Comparison of ENCODE assay signal across 8 cellular contexts in genomic region chr12:106248177-106248848, GRCh38. TPM values are rescaled to one million over a fixed set of nuclear protein-coding genes. Genes with fewer than 3 reads are reported as not detected.
A peak's percentile ranks its signal among the peaks of the same experiment; 100 is the strongest.
DNase-seq lines count a peak whose midpoint lies in the region; ATAC-seq and TF ChIP-seq lines count a peak whose summit lies in the region.

No MANE protein-coding gene starts in this region.

- H3K9me3 Mint-ChIP-seq in activated T-helper 17 cell treated with anti-CD3 and anti-CD28 coated beads, Interleukin-2, amount 50 U/mL, for 72 hours = no peaks in the 10 kb centered on the region
- no peaks in the 10 kb centered on the region for H3K9me3 Mint-ChIP-seq in naive B cell
- no peaks in the 10 kb centered on the region for H3K9me3 Mint-ChIP-seq in type B pancreatic cell

- peaks cover 10% of the 10 kb centered on the region for H3K4me1 Mint-ChIP-seq in activated T-helper 17 cell treated with anti-CD3 and anti-CD28 coated beads, Interleukin-2, amount 50 U/mL, for 72 hours
- peaks cover 16 to 29% (median 16%) of the 10 kb centered on the region in 3 donors for H3K4me1 Mint-ChIP-seq in naive B cell
- H3K4me1 Mint-ChIP-seq in type B pancreatic cell (ENCODE audit: unreplicated experiment) = peaks cover 27% of the 10 kb centered on the region

- no peaks in the 10 kb centered on the region for H3K27me3 Mint-ChIP-seq in activated T-helper 17 cell treated with anti-CD3 and anti-CD28 coated beads, Interleukin-2, amount 50 U/mL, for 72 hours
- H3K27me3 Mint-ChIP-seq in naive B cell (peaks cover 8 to 16% (median 15%) of the 10 kb centered on the region in 3 donors), type B pancreatic cell (no peaks in the 10 kb centered on the region)

- peak overlapping the region; percentile 65 for H3K4me3 Mint-ChIP-seq in activated T-helper 17 cell treated with anti-CD3 and anti-CD28 coated beads, Interleukin-2, amount 50 U/mL, for 72 hours
- H3K4me3 Mint-ChIP-seq in naive B cell = peak overlapping the region; percentile 28 to 97 (median 88)
- H3K4me3 Mint-ChIP-seq in type B pancreatic cell = peak overlapping the region; percentile 87

- peak overlapping the region; percentile 85 for H3K4me3 ChIP-seq in fibroblast of pulmonary artery (replicated peaks; ENCODE audit: low read depth, low read length)

- DNase-seq in EL (peak; percentile 85), fibroblast of pulmonary artery (ENCODE audit: low read depth) (peak; percentile 85), naive B cell (peak; percentile 24), type B pancreatic cell (ENCODE audit: extremely low spot score, unreplicated experiment) (peak; percentile 85)

- TF ChIP-seq CTCF in fibroblast of pulmonary artery (IDR thresholded peaks at IDR 0.05; ENCODE audit: low read length, missing control alignments) = no peak
- no peak for TF ChIP-seq CTCF in type B pancreatic cell (conservative IDR thresholded peaks at IDR 0.05)

- ATAC-seq in GM21423 (IDR thresholded peaks at IDR 0.05; ENCODE audit: unreplicated experiment) (peak; percentile 14), naive B cell (ENCODE audit: low read depth in 2 of 2) (peak; percentile 15 to 21), GM18520 (IDR thresholded peaks at IDR 0.05; ENCODE audit: unreplicated experiment) (no peak)
- peak; percentile 22 for ATAC-seq in activated T-helper 17 cell treated with anti-CD3 and anti-CD28 coated beads, Interleukin-2, amount 50 U/mL, for 72 hours (replicated peaks)

- H3K27ac Mint-ChIP-seq in activated T-helper 17 cell treated with anti-CD3 and anti-CD28 coated beads, Interleukin-2, amount 50 U/mL, for 72 hours = peak overlapping the region; percentile 33
- H3K27ac Mint-ChIP-seq in naive B cell (peak overlapping the region; percentile 13 to 94 (median 86)), type B pancreatic cell (peak overlapping the region; percentile 5)

- H3K36me3 Mint-ChIP-seq in activated T-helper 17 cell treated with anti-CD3 and anti-CD28 coated beads, Interleukin-2, amount 50 U/mL, for 72 hours (ENCODE audit: low read depth) = no peaks in the 10 kb centered on the region
- H3K36me3 Mint-ChIP-seq in naive B cell (no peaks in the 10 kb centered on the region), type B pancreatic cell (peaks cover 11% of the 10 kb centered on the region)

- no peak for TF ChIP-seq RAD21 in Ishikawa (IDR thresholded peaks at IDR 0.05; ENCODE audit: low read depth)

- no peak for TF ChIP-seq EP300 in Ishikawa (IDR thresholded peaks at IDR 0.05; ENCODE audit: borderline replicate concordance)

TF ChIP-seq in Ishikawa, 13 proteins besides CTCF, POLR2A, EP300 and RAD21:
- TF ChIP-seq, protein P1, sequence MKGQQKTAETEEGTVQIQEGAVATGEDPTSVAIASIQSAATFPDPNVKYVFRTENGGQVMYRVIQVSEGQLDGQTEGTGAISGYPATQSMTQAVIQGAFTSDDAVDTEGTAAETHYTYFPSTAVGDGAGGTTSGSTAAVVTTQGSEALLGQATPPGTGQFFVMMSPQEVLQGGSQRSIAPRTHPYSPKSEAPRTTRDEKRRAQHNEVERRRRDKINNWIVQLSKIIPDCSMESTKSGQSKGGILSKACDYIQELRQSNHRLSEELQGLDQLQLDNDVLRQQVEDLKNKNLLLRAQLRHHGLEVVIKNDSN (IDR thresholded peaks at IDR 0.05) = no peak
- TF ChIP-seq ZBTB7A (IDR thresholded peaks at IDR 0.05; ENCODE audit: low read depth) (peak; percentile 97), YY1 (IDR thresholded peaks at IDR 0.05; ENCODE audit: low read depth) (0 out of 2 replicates have a peak, but pooled peaks have one; percentile 19)

RNA-seq across cellular contexts. Expression of gene CKAP4, which starts 0.5 kb away (rescaled TPM):
- 1 to 10 TPM; 3.6 to 3.8 TPM for total RNA-seq in activated T-helper 17 cell treated with anti-CD3 and anti-CD28 coated beads, Interleukin-2, amount 50 U/mL, for 72 hours
- polyA plus RNA-seq in naive B cell (ENCODE audit: low read depth in 6 of 6) = 10 to 100 TPM in 1 of 6 donors, 1 to 10 TPM in 5; 3.1 to 11.1 (median 3.7) TPM
- total RNA-seq in type B pancreatic cell (ENCODE audit: low replicate concordance) = 90.5 and 95.9 TPM in 2 replicates

RNA-seq across cellular contexts. Expression of gene TCP11L2, which starts 54.2 kb away (rescaled TPM):
- 10 to 100 TPM in 1 of 2 donors, 1 to 10 TPM in 1; 9.6 to 22.4 TPM for total RNA-seq in activated T-helper 17 cell treated with anti-CD3 and anti-CD28 coated beads, Interleukin-2, amount 50 U/mL, for 72 hours
- 10 to 100 TPM; 17.0 to 56.4 (median 47.6) TPM for polyA plus RNA-seq in naive B cell (ENCODE audit: low read depth in 6 of 6)
- 12.3 and 21.8 TPM in 2 replicates for total RNA-seq in type B pancreatic cell (ENCODE audit: low replicate concordance)

Comparison
In these comparisons a context has a peak if more than half of its experiments do, and no peak if none do; other contexts are left out.
1. DNase-seq: peak in every context shown above with its lines; median percentile 85 in EL; 85 in fibroblast of pulmonary artery; 85 in type B pancreatic cell; 24 in naive B cell.
2. H3K27ac Mint-ChIP-seq: peak in every context shown above with its lines; median percentile 86 in naive B cell; 33 in activated T-helper 17 cell treated with anti-CD3 and anti-CD28 coated beads, Interleukin-2, amount 50 U/mL, for 72 hours; 5 in type B pancreatic cell.
3. RNA of gene CKAP4, which starts 0.5 kb away (total RNA-seq): 90.5 to 95.9 TPM in type B pancreatic cell; 3.6 to 3.8 TPM in activated T-helper 17 cell treated with anti-CD3 and anti-CD28 coated beads, Interleukin-2, amount 50 U/mL, for 72 hours; every median in the first group is over 10 times any median in the second.
4. Peak in every context shown above with its lines, with median percentiles within 50 percentile points of each other: H3K4me3 Mint-ChIP-seq.